In genomic region chr16:12896562-12896961, GRCh38 we compare ENCODE assay signal across 8 cellular contexts. TPM values are rescaled to one million over a fixed set of nuclear protein-coding genes. Genes with fewer than 3 reads are reported as not detected.
DNase-seq lines count a peak whose midpoint lies in the region; ATAC-seq, FAIRE-seq and TF ChIP-seq lines count a peak whose summit lies in the region.

No MANE protein-coding gene starts in this region.

- H3K27ac ChIP-seq in thyroid gland = no peak overlapping the region

- FAIRE-seq in RCC 7860 (lab: Jason Lieb, UNC) = no peak

- H3K4me1 ChIP-seq in thyroid gland = no peaks in the 10 kb centered on the region

- intact Hi-C loops in thyroid gland (cut with DNase I) = no loop called here

- peaks cover 6% of the 10 kb centered on the region for H3K27me3 ChIP-seq in thyroid gland

- H3K36me3 ChIP-seq in thyroid gland = no peaks in the 10 kb centered on the region

- WGBS in thyroid gland, 2 donors = 36 to 40% methylated on average over 4 of the region's 4 CpGs

- ATAC-seq in activated CD4-positive, CD25-positive, alpha-beta regulatory T cell treated with anti-CD3 and anti-CD28 coated beads, Interleukin-2, amount 50 U/mL, for 24 hours = no peak
- no peak for ATAC-seq in HG03457 (IDR thresholded peaks at IDR 0.05; ENCODE audit: unreplicated experiment)

- no peak for DNase-seq in AG09319 (ENCODE audit: extremely low read depth, low read depth)
- DNase-seq in GM20000 (ENCODE audit: low spot score) = peak; percentile 32
- DNase-seq in RCC 7860 (ENCODE audit: low spot score) = peak; percentile 36
- DNase-seq in glomerular visceral epithelial cell (ENCODE audit: extremely low spot score) = peak; percentile 63
- no peak for DNase-seq in DMS79 (lab: John Stamatoyannopoulos, UW)
- DNase-seq in thyroid gland = no peak

- H3K9me3 ChIP-seq in thyroid gland = no peaks in the 10 kb centered on the region

- TF ChIP-seq POLR2A in thyroid gland (IDR thresholded peaks at IDR 0.05) = no peak

- peak; percentile 10; the same call in 1 of the 2 replicates for TF ChIP-seq CTCF in AG09319 (IDR thresholded peaks at IDR 0.05; ENCODE audit: low read depth, low read length)
- TF ChIP-seq CTCF in GM20000 (IDR thresholded peaks at IDR 0.05; ENCODE audit: extremely low read depth, missing control alignments) = peak; percentile 29
- TF ChIP-seq CTCF in thyroid gland (IDR thresholded peaks at IDR 0.05) = peak in 2 of 6 experiments; percentile 9 to 38

- H3K4me3 ChIP-seq in thyroid gland (replicated peaks in 1 of 3) = no peak overlapping the region

RNA-seq across cellular contexts. Expression of gene SHISA9, which starts 4.8 kb away (rescaled TPM):
- under 1 TPM; 0.11 to 0.34 (median 0.28) TPM for total RNA-seq in thyroid gland

Comparison
In these comparisons a context has a peak if more than half of its experiments do, and no peak if none do; other contexts are left out.
1. DNase-seq: peak in GM20000 (single experiment), RCC 7860 (single experiment) and glomerular visceral epithelial cell (single experiment); none in AG09319 (single experiment), DMS79 (single experiment) and thyroid gland (0 of 2).